20 cellular contexts compared by ENCODE assay signal in the genomic region with DNA sequence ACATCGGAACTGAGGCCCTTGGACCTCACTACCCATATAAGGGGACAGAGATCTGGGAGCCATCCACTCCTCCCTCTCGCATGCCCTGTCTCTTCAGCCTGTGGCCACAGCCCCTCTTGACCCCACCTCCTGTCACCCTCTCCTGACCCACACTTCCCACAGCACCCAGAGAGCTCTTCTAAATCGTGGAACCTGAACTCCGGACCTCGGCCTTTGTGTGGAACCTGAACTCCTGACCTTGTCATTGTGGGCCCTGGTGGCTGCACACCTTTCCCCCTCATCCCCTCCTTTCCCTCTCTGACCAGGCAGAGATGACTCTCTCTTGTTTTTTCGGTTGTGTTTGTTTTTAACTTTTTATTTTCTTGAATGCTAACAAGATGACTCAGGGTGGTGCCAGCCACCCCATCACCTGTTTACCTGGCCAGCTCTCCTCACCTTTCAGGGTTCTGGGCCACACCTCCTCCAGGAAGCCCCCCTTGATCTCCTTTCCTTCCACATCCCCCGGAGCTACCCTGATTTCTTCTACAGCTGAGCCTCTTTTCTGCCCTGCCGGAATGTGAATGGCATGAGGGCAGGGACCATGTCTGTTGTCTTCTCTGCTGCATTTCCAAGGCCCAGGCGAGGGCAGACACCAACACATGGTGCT. TPM values are rescaled to one million over a fixed set of nuclear protein-coding genes. Genes with fewer than 3 reads are reported as not detected.
DNase-seq lines count a peak whose midpoint lies in the region; ATAC-seq and TF ChIP-seq lines count a peak whose summit lies in the region.
"Had no signal": no experiment of that assay in that cellular context is flagged by ENCODE, and none has a peak within 500 bp of the region (broad histone marks: within the 10 kb centered on the region; RNA-seq: fewer than 3 reads in every experiment).

No MANE protein-coding gene starts in this region.

- no peak for TF ChIP-seq CTCF in nephron progenitor cell (IDR thresholded peaks at IDR 0.05)
- TF ChIP-seq CTCF in neural progenitor cell (IDR thresholded peaks at IDR 0.05): no peak

- H3K27me3 ChIP-seq in CD4-positive, CD25-positive, alpha-beta regulatory T cell (ENCODE audit: control insufficient read depth, insufficient read depth, low read length): no peaks in the 10 kb centered on the region
- H3K27me3 ChIP-seq in neural progenitor cell: no peaks in the 10 kb centered on the region

- H3F3A ChIP-seq in neural progenitor cell (ENCODE audit: low read depth): peaks cover 5% of the 10 kb centered on the region

- H3K9ac ChIP-seq in neural progenitor cell: no peak overlapping the region
- H3K9ac ChIP-seq: KMS-11 had no signal

- no peaks in the 10 kb centered on the region for H3K9me3 Mint-ChIP-seq in activated CD4-positive, alpha-beta T cell treated with anti-CD3 and anti-CD28 coated beads, Interleukin-2, amount 10 ng/mL, durations not matched to agents 24 days and 14 days
- peaks cover 0 to 1% (median 0%) of the 10 kb centered on the region in 7 donors for H3K9me3 Mint-ChIP-seq in CD4-positive, CD25-positive, alpha-beta regulatory T cell
- no peaks in the 10 kb centered on the region for H3K9me3 Mint-ChIP-seq in activated naive CD8-positive, alpha-beta T cell treated with anti-CD3 and anti-CD28 coated beads, Interleukin-2, amount 10 ng/mL, durations not matched to agents 7 days and 5 days
- no peaks in the 10 kb centered on the region for H3K9me3 Mint-ChIP-seq in nephron progenitor cell
- H3K9me3 Mint-ChIP-seq in neural progenitor cell: no peaks in the 10 kb centered on the region

- no peak overlapping the region for H2AFZ ChIP-seq in neural progenitor cell (replicated peaks)

- H3K4me1 ChIP-seq in CD4-positive, CD25-positive, alpha-beta regulatory T cell (ENCODE audit: control insufficient read depth, insufficient read depth, low read length, poor library complexity, severe bottlenecking): peaks cover 33% of the 10 kb centered on the region
- peaks cover 6% of the 10 kb centered on the region for H3K4me1 ChIP-seq in neural progenitor cell

- no peaks in the 10 kb centered on the region for H3K9me3 ChIP-seq in CD4-positive, CD25-positive, alpha-beta regulatory T cell (ENCODE audit: control insufficient read depth in 2 of 2, low read length in 2 of 2)
- no peaks in the 10 kb centered on the region for H3K9me3 ChIP-seq in neural progenitor cell (ENCODE audit: low read depth)

- POLR2A ChIA-PET in activated naive CD8-positive, alpha-beta T cell treated with anti-CD3 and anti-CD28 coated beads, Interleukin-2, amount 10 ng/mL, durations not matched to agents 7 days and 5 days (lab: Charles Lee): interaction anchor here (0.6 kb wide), 1 partner anchor 160 kb away, joined by 3 read pairs; no protein-coding TSS in a partner anchor

- no peak overlapping the region for H3K4me3 Mint-ChIP-seq in activated CD4-positive, alpha-beta T cell treated with anti-CD3 and anti-CD28 coated beads, Interleukin-2, amount 10 ng/mL, durations not matched to agents 24 days and 14 days
- peak overlapping the region in 3 of 4 donors; percentile 38 to 86 (median 78) for H3K4me3 Mint-ChIP-seq in CD4-positive, CD25-positive, alpha-beta regulatory T cell
- no peak overlapping the region for H3K4me3 Mint-ChIP-seq in activated naive CD8-positive, alpha-beta T cell treated with anti-CD3 and anti-CD28 coated beads, Interleukin-2, amount 10 ng/mL, durations not matched to agents 7 days and 5 days
- H3K4me3 Mint-ChIP-seq in nephron progenitor cell (no peak overlapping the region), neural progenitor cell (no peak overlapping the region)

- H3K27ac ChIP-seq in CD4-positive, CD25-positive, alpha-beta regulatory T cell (ENCODE audit: insufficient read depth, low read length, poor library complexity, severe bottlenecking): no peak overlapping the region
- no peak overlapping the region for H3K27ac ChIP-seq in neural progenitor cell
- H3K27ac ChIP-seq: 22Rv1, KMS-11 had no signal

- H3K4me3 ChIP-seq in CD4-positive, CD25-positive, alpha-beta regulatory T cell (ENCODE audit: low read depth, low read length): no peak overlapping the region
- H3K4me3 ChIP-seq in neural progenitor cell: no peak overlapping the region
- H3K4me3 ChIP-seq: GM12878 had no signal

- ATAC-seq in CD4-positive, CD25-positive, alpha-beta regulatory T cell (ENCODE audit: low read depth in 2 of 2): no peak
- no peak for ATAC-seq in activated naive CD8-positive, alpha-beta T cell treated with anti-CD3 and anti-CD28 coated beads, Interleukin-2, amount 10 ng/mL, durations not matched to agents 7 days and 5 days (ENCODE audit: low read depth)
- ATAC-seq: GM12878 had no signal

- peak overlapping the region; percentile 30 for H3K27ac Mint-ChIP-seq in activated CD4-positive, alpha-beta T cell treated with anti-CD3 and anti-CD28 coated beads, Interleukin-2, amount 10 ng/mL, durations not matched to agents 24 days and 14 days
- H3K27ac Mint-ChIP-seq in CD4-positive, CD25-positive, alpha-beta regulatory T cell: peak overlapping the region in 2 of 3 donors; percentile 6 to 54
- H3K27ac Mint-ChIP-seq in activated naive CD8-positive, alpha-beta T cell treated with anti-CD3 and anti-CD28 coated beads, Interleukin-2, amount 10 ng/mL, durations not matched to agents 7 days and 5 days: peak overlapping the region; percentile 1
- peak overlapping the region; percentile 96 for H3K27ac Mint-ChIP-seq in nephron progenitor cell
- H3K27ac Mint-ChIP-seq in neural progenitor cell: no peak overlapping the region

- peaks cover 61% of the 10 kb centered on the region for H3K36me3 Mint-ChIP-seq in activated CD4-positive, alpha-beta T cell treated with anti-CD3 and anti-CD28 coated beads, Interleukin-2, amount 10 ng/mL, durations not matched to agents 24 days and 14 days (ENCODE audit: low read depth)
- H3K36me3 Mint-ChIP-seq in CD4-positive, CD25-positive, alpha-beta regulatory T cell: peaks cover 27% of the 10 kb centered on the region
- peaks cover 30% of the 10 kb centered on the region for H3K36me3 Mint-ChIP-seq in activated naive CD8-positive, alpha-beta T cell treated with anti-CD3 and anti-CD28 coated beads, Interleukin-2, amount 10 ng/mL, durations not matched to agents 7 days and 5 days
- H3K36me3 Mint-ChIP-seq in nephron progenitor cell (ENCODE audit: low read depth) (peaks cover 38% of the 10 kb centered on the region), neural progenitor cell (peaks cover 17% of the 10 kb centered on the region)

- no peaks in the 10 kb centered on the region for H4K20me1 ChIP-seq in neural progenitor cell (ENCODE audit: low read depth)

- peaks cover 38% of the 10 kb centered on the region for H3K4me1 Mint-ChIP-seq in activated CD4-positive, alpha-beta T cell treated with anti-CD3 and anti-CD28 coated beads, Interleukin-2, amount 10 ng/mL, durations not matched to agents 24 days and 14 days
- peaks cover 2 to 39% (median 22%) of the 10 kb centered on the region in 4 donors for H3K4me1 Mint-ChIP-seq in CD4-positive, CD25-positive, alpha-beta regulatory T cell
- H3K4me1 Mint-ChIP-seq in activated naive CD8-positive, alpha-beta T cell treated with anti-CD3 and anti-CD28 coated beads, Interleukin-2, amount 10 ng/mL, durations not matched to agents 7 days and 5 days: peaks cover 30% of the 10 kb centered on the region
- peaks cover 16% of the 10 kb centered on the region for H3K4me1 Mint-ChIP-seq in nephron progenitor cell
- peaks cover 5% of the 10 kb centered on the region for H3K4me1 Mint-ChIP-seq in neural progenitor cell

- H3K36me3 ChIP-seq in CD4-positive, CD25-positive, alpha-beta regulatory T cell (ENCODE audit: control insufficient read depth, insufficient read depth, low read length): peaks cover 35% of the 10 kb centered on the region
- no peaks in the 10 kb centered on the region for H3K36me3 ChIP-seq in neural progenitor cell

- no peaks in the 10 kb centered on the region for H3K27me3 Mint-ChIP-seq in activated CD4-positive, alpha-beta T cell treated with anti-CD3 and anti-CD28 coated beads, Interleukin-2, amount 10 ng/mL, durations not matched to agents 24 days and 14 days
- H3K27me3 Mint-ChIP-seq in CD4-positive, CD25-positive, alpha-beta regulatory T cell: no peaks in the 10 kb centered on the region
- no peaks in the 10 kb centered on the region for H3K27me3 Mint-ChIP-seq in activated naive CD8-positive, alpha-beta T cell treated with anti-CD3 and anti-CD28 coated beads, Interleukin-2, amount 10 ng/mL, durations not matched to agents 7 days and 5 days
- peaks cover 7% of the 10 kb centered on the region for H3K27me3 Mint-ChIP-seq in nephron progenitor cell (ENCODE audit: low read depth, poor library complexity)
- H3K27me3 Mint-ChIP-seq in neural progenitor cell (ENCODE audit: insufficient read depth, low read depth): peaks cover 10% of the 10 kb centered on the region

- no peak for DNase-seq in activated CD4-positive, alpha-beta T cell treated with anti-CD3 and anti-CD28 coated beads, Interleukin-2, amount 10 ng/mL, durations not matched to agents 24 days and 14 days
- DNase-seq in activated CD4-positive, alpha-beta T cell treated with anti-CD3 and anti-CD28 coated beads for 4 hours: no peak
- no peak for DNase-seq in CD4-positive, CD25-positive, alpha-beta regulatory T cell
- DNase-seq in activated naive CD8-positive, alpha-beta T cell treated with anti-CD3 and anti-CD28 coated beads, Interleukin-2, amount 10 ng/mL, durations not matched to agents 7 days and 5 days: no peak
- DNase-seq in nephron progenitor cell (no peak), mesenteric fat pad (ENCODE audit: low spot score) (no peak), D341Med (ENCODE audit: low spot score) (no peak), neural progenitor cell (ENCODE audit: low spot score) (no peak)
- DNase-seq: DMS 273 treated with DMSO at 0.1 percent for 48 hours, GDM1, HCEC 1CT, NCI-H1092 treated with DMSO at 0.1 percent for 48 hours, NCI-H2081 treated with DMSO at 0.1 percent for 48 hours, NCI-H510A, NCI-H774, RPMI8226 had no signal

- H3K79me2 ChIP-seq in neural progenitor cell (ENCODE audit: low read depth): peaks cover 7% of the 10 kb centered on the region

- intact Hi-C loops in activated CD4-positive, alpha-beta T cell treated with anti-CD3 and anti-CD28 coated beads, Interleukin-2, amount 10 ng/mL, durations not matched to agents 24 days and 14 days (cut with micrococcal nuclease): no loop called here

- no peak overlapping the region for H3K4me2 ChIP-seq in neural progenitor cell
- H3K4me2 ChIP-seq: KMS-11 had no signal

RNA-seq across cellular contexts. Expression of a gene that starts 5.1 kb away (rescaled TPM):
- total RNA-seq in activated CD4-positive, alpha-beta T cell treated with anti-CD3 and anti-CD28 coated beads, Interleukin-2, amount 10 ng/mL, durations not matched to agents 24 days and 14 days: 163 and 174 TPM in 2 replicates
- 37.0 TPM for total RNA-seq in CD4-positive, CD25-positive, alpha-beta regulatory T cell
- 10 to 100 TPM; 24.9 to 36.6 (median 32.4) TPM for polyA plus RNA-seq in CD4-positive, CD25-positive, alpha-beta regulatory T cell
- 10 to 100 TPM; 55.8 to 59.9 TPM for total RNA-seq in activated naive CD8-positive, alpha-beta T cell treated with anti-CD3 and anti-CD28 coated beads, Interleukin-2, amount 10 ng/mL, durations not matched to agents 7 days and 5 days
- total RNA-seq in mesenteric fat pad (54.5 TPM), neural progenitor cell (ENCODE audit: low replicate concordance) (22.5 and 57.4 TPM in 2 replicates)

RNA-seq across cellular contexts. Expression of a gene that starts 13.8 kb away (rescaled TPM):
- total RNA-seq in activated CD4-positive, alpha-beta T cell treated with anti-CD3 and anti-CD28 coated beads, Interleukin-2, amount 10 ng/mL, durations not matched to agents 24 days and 14 days: 81.5 and 82.1 TPM in 2 replicates
- 13.7 TPM for total RNA-seq in CD4-positive, CD25-positive, alpha-beta regulatory T cell
- polyA plus RNA-seq in CD4-positive, CD25-positive, alpha-beta regulatory T cell: 1 to 10 TPM; 4.8 to 8.2 (median 6.9) TPM
- total RNA-seq in activated naive CD8-positive, alpha-beta T cell treated with anti-CD3 and anti-CD28 coated beads, Interleukin-2, amount 10 ng/mL, durations not matched to agents 7 days and 5 days: 10 to 100 TPM in 1 of 2 experiments, 1 to 10 TPM in 1; 9.5 to 11.7 TPM
- total RNA-seq in mesenteric fat pad (77.1 TPM), neural progenitor cell (ENCODE audit: low replicate concordance) (0.40 and 0.80 TPM in 2 replicates)

RNA-seq across cellular contexts. Expression of a gene that starts 26.0 kb away (rescaled TPM):
- total RNA-seq in activated CD4-positive, alpha-beta T cell treated with anti-CD3 and anti-CD28 coated beads, Interleukin-2, amount 10 ng/mL, durations not matched to agents 24 days and 14 days: 14.3 and 14.7 TPM in 2 replicates
- 20.9 TPM for total RNA-seq in CD4-positive, CD25-positive, alpha-beta regulatory T cell
- polyA plus RNA-seq in CD4-positive, CD25-positive, alpha-beta regulatory T cell: 1 to 10 TPM; 2.9 to 3.8 (median 3.2) TPM
- 1 to 10 TPM; 6.4 to 7.1 TPM for total RNA-seq in activated naive CD8-positive, alpha-beta T cell treated with anti-CD3 and anti-CD28 coated beads, Interleukin-2, amount 10 ng/mL, durations not matched to agents 7 days and 5 days
- total RNA-seq in mesenteric fat pad (13.3 TPM), neural progenitor cell (ENCODE audit: low replicate concordance) (8.5 and 18.8 TPM in 2 replicates)

RNA-seq across cellular contexts. Expression of a gene that starts 29.7 kb away (rescaled TPM):
- 0.71 and 0.79 TPM in 2 replicates for total RNA-seq in activated CD4-positive, alpha-beta T cell treated with anti-CD3 and anti-CD28 coated beads, Interleukin-2, amount 10 ng/mL, durations not matched to agents 24 days and 14 days
- total RNA-seq in CD4-positive, CD25-positive, alpha-beta regulatory T cell: 0.67 TPM
- polyA plus RNA-seq in CD4-positive, CD25-positive, alpha-beta regulatory T cell: under 1 TPM; 0.20 to 0.67 (median 0.41) TPM
- 1 to 10 TPM; 1.2 to 1.7 TPM for total RNA-seq in activated naive CD8-positive, alpha-beta T cell treated with anti-CD3 and anti-CD28 coated beads, Interleukin-2, amount 10 ng/mL, durations not matched to agents 7 days and 5 days
- total RNA-seq in mesenteric fat pad (2.3 TPM), neural progenitor cell (ENCODE audit: low replicate concordance) (0.15 TPM in 1 of 2 replicates, not detected in the other)
- total RNA-seq: MCF 10A had no signal

RNA-seq across cellular contexts. Expression of a gene that starts 32.7 kb away (rescaled TPM):
- total RNA-seq in activated CD4-positive, alpha-beta T cell treated with anti-CD3 and anti-CD28 coated beads, Interleukin-2, amount 10 ng/mL, durations not matched to agents 24 days and 14 days: 3.0 and 3.8 TPM in 2 replicates
- total RNA-seq in CD4-positive, CD25-positive, alpha-beta regulatory T cell: 0.20 TPM
- polyA plus RNA-seq in CD4-positive, CD25-positive, alpha-beta regulatory T cell: not detected
- total RNA-seq in activated naive CD8-positive, alpha-beta T cell treated with anti-CD3 and anti-CD28 coated beads, Interleukin-2, amount 10 ng/mL, durations not matched to agents 7 days and 5 days: under 1 TPM; 0.62 to 0.83 TPM
- 1.2 TPM for total RNA-seq in mesenteric fat pad
- total RNA-seq in neural progenitor cell (ENCODE audit: low replicate concordance): 0.46 TPM in 1 of 2 replicates, not detected in the other

Comparison
In these comparisons a context has a peak if more than half of its experiments do, and no peak if none do; other contexts are left out.
1. H3K4me3 Mint-ChIP-seq: peak in CD4-positive, CD25-positive, alpha-beta regulatory T cell (3 of 4); none in activated CD4-positive, alpha-beta T cell treated with anti-CD3 and anti-CD28 coated beads, Interleukin-2, amount 10 ng/mL, durations not matched to agents 24 days and 14 days (single experiment), activated naive CD8-positive, alpha-beta T cell treated with anti-CD3 and anti-CD28 coated beads, Interleukin-2, amount 10 ng/mL, durations not matched to agents 7 days and 5 days (single experiment), nephron progenitor cell (single experiment) and neural progenitor cell (single experiment).